Comparison of ENCODE assay signal across 8 cellular contexts in the genomic region with DNA sequence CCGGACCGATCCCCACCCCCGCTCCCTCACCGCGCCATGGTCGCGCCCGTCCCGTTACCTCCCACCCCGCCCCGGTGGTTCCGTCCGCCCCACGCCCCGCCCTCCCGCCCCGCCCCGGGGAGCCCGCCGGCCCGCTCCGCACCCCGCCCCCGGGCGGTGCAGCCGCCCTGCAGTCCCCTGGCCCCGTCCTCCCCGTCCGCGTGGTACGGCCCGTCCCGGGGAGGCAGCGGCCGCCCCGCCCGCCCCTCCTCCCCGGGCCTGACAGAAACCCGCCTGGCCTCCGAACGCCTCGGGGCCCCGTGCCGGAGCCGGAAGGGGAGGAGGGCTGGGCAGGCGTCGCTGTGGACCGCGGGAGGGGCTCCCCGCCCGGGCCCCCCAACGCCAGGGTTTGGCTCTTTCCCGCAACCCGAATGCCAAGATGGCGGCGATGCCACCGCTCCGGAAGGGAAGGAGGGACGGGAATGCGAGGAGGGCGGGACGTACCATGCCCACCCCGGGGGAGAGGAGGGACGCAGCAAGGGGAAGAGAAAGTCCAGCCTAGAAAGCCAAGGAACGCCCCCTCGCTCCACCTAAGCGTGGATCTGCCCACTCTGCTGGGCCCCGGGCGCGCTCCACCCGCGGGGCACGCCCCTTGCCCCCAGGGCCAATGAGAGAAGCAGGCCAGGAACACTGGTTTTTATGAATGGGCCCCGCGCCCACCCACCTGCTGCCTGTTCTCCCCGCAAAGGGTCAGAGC. TPM values are rescaled to one million over a fixed set of nuclear protein-coding genes. Genes with fewer than 3 reads are reported as not detected.
A peak's percentile ranks its signal among the peaks of the same experiment; 100 is the strongest.
DNase-seq lines count a peak whose midpoint lies in the region; ATAC-seq, FAIRE-seq and TF ChIP-seq lines count a peak whose summit lies in the region.

A gene (minus strand): TSS at position 56 of the 736 bp plus-strand sequence. CDS start 132 bp downstream, outside the sequence.

- TF ChIP-seq CTCF in cardiac muscle cell (IDR thresholded peaks at IDR 0.05; ENCODE audit: low read depth, low read length) (no peak), parathyroid adenoma (IDR thresholded peaks at IDR 0.05) (no peak), tibial artery (IDR thresholded peaks at IDR 0.05) (no peak)

- peak within 1 kb of the TSS; percentile 98 for H2AFZ ChIP-seq in parathyroid adenoma

- peaks cover 18% of the 10 kb centered on the region for H3K79me2 ChIP-seq in parathyroid adenoma

- H3K36me3 ChIP-seq in adipocyte (ENCODE audit: control insufficient read depth, insufficient read depth, low read length, severe bottlenecking) (peaks cover 40% of the 10 kb centered on the region), cardiac muscle cell (peaks cover 24% of the 10 kb centered on the region), parathyroid adenoma (ENCODE audit: control insufficient read depth, insufficient read depth, low read length) (no peaks in the 10 kb centered on the region), tibial artery (peaks cover 32 to 50% (median 33%) of the 10 kb centered on the region in 3 donors)

- H3K27ac ChIP-seq in cardiac muscle cell = peak within 1 kb of the TSS; percentile 100
- peak within 1 kb of the TSS; percentile 99 for H3K27ac ChIP-seq in parathyroid adenoma
- peak within 1 kb of the TSS; percentile 98 for H3K27ac ChIP-seq in tibial artery

- H3K4me3 ChIP-seq in adipocyte (ENCODE audit: low read length) (peak within 1 kb of the TSS; percentile 82), cardiac muscle cell (peak within 1 kb of the TSS; percentile 88), parathyroid adenoma (ENCODE audit: low read depth, low read length) (peak within 1 kb of the TSS; percentile 78), tibial artery (peak within 1 kb of the TSS; percentile 95 to 97)

- intact Hi-C loops in tibial artery (cut with DNase I; ENCODE audit: low total_unique reads) = loop anchor here (5.0 kb wide), 1 partner anchor 47 kb away; a partner anchor contains a TSS

- H3K9ac ChIP-seq in adipocyte (ENCODE audit: low read length) (peak within 1 kb of the TSS; percentile 94), parathyroid adenoma (peak within 1 kb of the TSS; percentile 85)

- peak; percentile 71 for TF ChIP-seq POLR2A in GM12892 (IDR thresholded peaks at IDR 0.05; ENCODE audit: low read depth, low read length)

- peaks cover 32% of the 10 kb centered on the region for H3K4me1 ChIP-seq in adipocyte (ENCODE audit: control insufficient read depth, insufficient read depth, low read length)
- peaks cover 13% of the 10 kb centered on the region for H3K4me1 ChIP-seq in cardiac muscle cell (ENCODE audit: low read depth)
- peaks cover 8% of the 10 kb centered on the region for H3K4me1 ChIP-seq in parathyroid adenoma
- H3K4me1 ChIP-seq in tibial artery = peaks cover 0 to 37% (median 31%) of the 10 kb centered on the region in 4 donors

- no peak for FAIRE-seq in GM12892 (lab: Jason Lieb, UNC)

- H3K9me3 ChIP-seq in adipocyte (ENCODE audit: control insufficient read depth, low read length) (no peaks in the 10 kb centered on the region), cardiac muscle cell (ENCODE audit: low read depth) (no peaks in the 10 kb centered on the region), parathyroid adenoma (ENCODE audit: control insufficient read depth, low read length) (no peaks in the 10 kb centered on the region), tibial artery (no peaks in the 10 kb centered on the region)

- H3K4me2 ChIP-seq in parathyroid adenoma (ENCODE audit: low read length) = peak within 1 kb of the TSS; percentile 91

- no peaks in the 10 kb centered on the region for H3K27me3 ChIP-seq in adipocyte (replicated peaks; ENCODE audit: control insufficient read depth, insufficient read depth, low read length)
- no peaks in the 10 kb centered on the region for H3K27me3 ChIP-seq in cardiac muscle cell
- H3K27me3 ChIP-seq in parathyroid adenoma (ENCODE audit: control insufficient read depth, insufficient read depth, low read length) = no peaks in the 10 kb centered on the region
- no peaks in the 10 kb centered on the region for H3K27me3 ChIP-seq in tibial artery

- peak; percentile 80 for ATAC-seq in HG02840 (IDR thresholded peaks at IDR 0.05; ENCODE audit: low FRiP score, unreplicated experiment)

- peak; percentile 95 for DNase-seq in GM12892 (ENCODE audit: insufficient read length)
- DNase-seq in NCI-H1436 treated with DMSO at 0.1 percent for 48 hours (lab: John Stamatoyannopoulos, UW) = peak; percentile 92
- DNase-seq in T follicular helper cell (ENCODE audit: low read depth) = peak; percentile 62
- DNase-seq in adipocyte (ENCODE audit: low read depth) = peak; percentile 98
- DNase-seq in cardiac muscle cell (ENCODE audit: low read depth in 1 of 2, low spot score in 1 of 2) = peak; percentile 98 to 99
- DNase-seq in tibial artery = peak; percentile 96 to 99

RNA-seq across cellular contexts. Expression of the gene that starts here (rescaled TPM):
- polyA plus RNA-seq in GM12892 (2012; ENCODE audit: missing spikeins) = 15.6 TPM
- total RNA-seq in cardiac muscle cell = 98.7 and 116 TPM in 2 replicates
- 17.4 and 23.3 TPM in 2 replicates for polyA plus RNA-seq in cardiac muscle cell

Comparison
In these comparisons a context has a peak if more than half of its experiments do, and no peak if none do; other contexts are left out.
1. Peak in every context shown above with its lines: DNase-seq, ATAC-seq, H3K4me3 ChIP-seq and H3K27ac ChIP-seq.